Comparison of ENCODE assay signal across 23 cellular contexts in genomic region chr2:129901754-129902415, GRCh38.
DNase-seq lines count a peak whose midpoint lies in the region; ATAC-seq and TF ChIP-seq lines count a peak whose summit lies in the region.
"Had no signal": no experiment of that assay in that cellular context is flagged by ENCODE, and none has a peak within 500 bp of the region (broad histone marks: within the 10 kb centered on the region; RNA-seq: fewer than 3 reads in every experiment).

No MANE protein-coding gene starts in this region.

- H3K4me1 ChIP-seq in right atrium auricular region (no peaks in the 10 kb centered on the region), esophagus muscularis mucosa (no peaks in the 10 kb centered on the region), vagina (no peaks in the 10 kb centered on the region)
- H3K4me1 ChIP-seq: A549 had no signal

- ATAC-seq in Right ventricle myocardium inferior = no peak
- ATAC-seq: A549 had no signal

- H3K4me3 ChIP-seq in right atrium auricular region (no peak overlapping the region), esophagus muscularis mucosa (no peak overlapping the region), vagina (no peak overlapping the region)
- H3K4me3 ChIP-seq: A549; BLaER1 treated with 17β-estradiol and CSF1 and Interleukin-3, amounts not matched to agents 10 nM and 100 nM had no signal

- 74% methylated on average over 3 of the region's 3 CpGs for WGBS in esophagus muscularis mucosa

- H3K27ac ChIP-seq in right atrium auricular region (no peak overlapping the region), esophagus muscularis mucosa (replicated peaks in 1 of 4) (no peak overlapping the region), vagina (no peak overlapping the region)
- H3K27ac ChIP-seq: A549 had no signal

- H3K4me3 Mint-ChIP-seq in progenitor cell of endocrine pancreas (ENCODE audit: low read depth) = no peak overlapping the region
- H3K4me3 Mint-ChIP-seq: CD8-positive, alpha-beta memory T cell had no signal

- H3K9me3 ChIP-seq in right atrium auricular region (peaks cover 0 to 10% of the 10 kb centered on the region in 2 donors), esophagus muscularis mucosa (peaks cover 0 to 4% (median 0%) of the 10 kb centered on the region in 4 donors), vagina (no peaks in the 10 kb centered on the region)
- H3K9me3 ChIP-seq: A549 had no signal

- H3K36me3 Mint-ChIP-seq in progenitor cell of endocrine pancreas (ENCODE audit: insufficient read depth) = no peaks in the 10 kb centered on the region
- H3K36me3 Mint-ChIP-seq: CD8-positive, alpha-beta memory T cell had no signal

- no peaks in the 10 kb centered on the region for H3K27me3 ChIP-seq in right atrium auricular region
- H3K27me3 ChIP-seq in esophagus muscularis mucosa = peaks cover 0 to 13% (median 0%) of the 10 kb centered on the region in 4 donors
- no peaks in the 10 kb centered on the region for H3K27me3 ChIP-seq in vagina
- H3K27me3 ChIP-seq: BLaER1 treated with 17β-estradiol and CSF1 and Interleukin-3, amounts not matched to agents 10 nM and 100 nM had no signal

- peak; percentile 42 for DNase-seq in right atrium auricular region (ENCODE audit: low spot score)
- no peak for DNase-seq in Right ventricle myocardium inferior (ENCODE audit: missing footprints)
- DNase-seq in esophagus muscularis mucosa (ENCODE audit: extremely low spot score) = peak; percentile 90
- DNase-seq in progenitor cell of endocrine pancreas (ENCODE audit: low spot score, unreplicated experiment) = peak; percentile 5
- DNase-seq in vagina (ENCODE audit: extremely low spot score in 2 of 2) = peak; percentile 75 to 77
- no peak for DNase-seq in occipital lobe (lab: John Stamatoyannopoulos, UW)
- DNase-seq in GDM1 (lab: John Stamatoyannopoulos, UW) = no peak
- no peak for DNase-seq in NCI-H146 treated with DMSO at 0.1 percent for 48 hours (lab: John Stamatoyannopoulos, UW; ENCODE audit: unreplicated experiment)
- DNase-seq: CD8-positive, alpha-beta memory T cell; DMS53; EL; GOT3; Kasumi-1; MM.1S; NCI-H1092 treated with DMSO at 0.1 percent for 48 hours; NCI-H1694; NCI-H2107; NCI-H510A; NCI-H748 treated with DMSO at 0.1 percent for 48 hours; NK-92 treated with Interleukin-12 subunit alpha and Interleukin-12 subunit beta, amount 100 ng/mL, for 24 hours; SHP77 had no signal

- intact Hi-C loops in Right ventricle myocardium inferior (cut with DNase I) = no loop called here
- intact Hi-C loops in esophagus muscularis mucosa (cut with DNase I) = no loop called here
- intact Hi-C loops in vagina (cut with DNase I) = no loop called here

- no peak for TF ChIP-seq EP300 in esophagus muscularis mucosa (IDR thresholded peaks at IDR 0.05)

- TF ChIP-seq POLR2A in esophagus muscularis mucosa (IDR thresholded peaks at IDR 0.05; ENCODE audit: low read depth) = no peak
- no peak for TF ChIP-seq POLR2A in vagina (IDR thresholded peaks at IDR 0.05)

- peaks cover 8% of the 10 kb centered on the region for H3K9me3 Mint-ChIP-seq in progenitor cell of endocrine pancreas (ENCODE audit: low read depth)
- H3K9me3 Mint-ChIP-seq: CD8-positive, alpha-beta memory T cell had no signal

- H3K27ac Mint-ChIP-seq in progenitor cell of endocrine pancreas = no peak overlapping the region
- H3K27ac Mint-ChIP-seq: CD8-positive, alpha-beta memory T cell had no signal

- TF ChIP-seq CTCF in right atrium auricular region (IDR thresholded peaks at IDR 0.05) (no peak), esophagus muscularis mucosa (IDR thresholded peaks at IDR 0.05) (no peak), progenitor cell of endocrine pancreas (IDR thresholded peaks at IDR 0.05; ENCODE audit: unreplicated experiment) (no peak), vagina (IDR thresholded peaks at IDR 0.05) (no peak)

- no peaks in the 10 kb centered on the region for H3K36me3 ChIP-seq in right atrium auricular region
- H3K36me3 ChIP-seq in esophagus muscularis mucosa = no peaks in the 10 kb centered on the region
- H3K36me3 ChIP-seq in vagina = no peaks in the 10 kb centered on the region
- H3K36me3 ChIP-seq: BLaER1 treated with 17β-estradiol and CSF1 and Interleukin-3, amounts not matched to agents 10 nM and 100 nM had no signal

- H3K27me3 Mint-ChIP-seq in progenitor cell of endocrine pancreas = peaks cover 8% of the 10 kb centered on the region

- peaks cover 7% of the 10 kb centered on the region for H3K4me1 Mint-ChIP-seq in progenitor cell of endocrine pancreas (ENCODE audit: low read depth)
- H3K4me1 Mint-ChIP-seq: CD8-positive, alpha-beta memory T cell had no signal

Comparison
In these comparisons a context has a peak if more than half of its experiments do, and no peak if none do; other contexts are left out.
1. DNase-seq: peak in right atrium auricular region (single experiment), esophagus muscularis mucosa (single experiment), progenitor cell of endocrine pancreas (single experiment) and vagina (2 of 2); none in Right ventricle myocardium inferior (single experiment), occipital lobe (single experiment), GDM1 (single experiment) and NCI-H146 treated with DMSO at 0.1 percent for 48 hours (single experiment).